8 cellular contexts compared by ENCODE assay signal in genomic region chr5:74575741-74576538, GRCh38.
DNase-seq lines count a peak whose midpoint lies in the region; ATAC-seq, FAIRE-seq and TF ChIP-seq lines count a peak whose summit lies in the region.

No MANE protein-coding gene starts in this region.

- TF ChIP-seq CTCF in esophagus squamous epithelium (IDR thresholded peaks at IDR 0.05) (no peak), GM20000 (IDR thresholded peaks at IDR 0.05; ENCODE audit: extremely low read depth, missing control alignments) (no peak)

- H3K36me3 ChIP-seq in SJCRH30 (no peaks in the 10 kb centered on the region), esophagus squamous epithelium (no peaks in the 10 kb centered on the region)

- no peaks in the 10 kb centered on the region for H3K9me3 Mint-ChIP-seq in stimulated activated memory B cell treated with anti-CD40 and anti-IgM and Interleukin-4, amounts not matched to agents 10 μg/mL and 1 μg/mL and 100 μg/mL, for 72 hours

- H3K27ac ChIP-seq in SJCRH30 (peak overlapping the region; percentile 52), esophagus squamous epithelium (peak overlapping the region; percentile 41 to 74 (median 64)), skin epidermis (peak overlapping the region in 19 of 21 experiments; percentile 1 to 92 (median 69))

- peak; percentile 21 for FAIRE-seq in GM12892 (lab: Jason Lieb, UNC)

- H3K27ac Mint-ChIP-seq in stimulated activated memory B cell treated with anti-CD40 and anti-IgM and Interleukin-4, amounts not matched to agents 10 μg/mL and 1 μg/mL and 100 μg/mL, for 72 hours, result no peak overlapping the region

- 66 to 70% methylated on average over 15 of the region's 15 CpGs for WGBS in esophagus squamous epithelium, 2 donors

- ATAC-seq in stimulated activated memory B cell treated with anti-CD40 and anti-IgM and Interleukin-4, amounts not matched to agents 10 μg/mL and 1 μg/mL and 100 μg/mL, for 72 hours, result no peak

- H3K9me3 ChIP-seq in SJCRH30 (replicated peaks), result no peaks in the 10 kb centered on the region
- no peaks in the 10 kb centered on the region for H3K9me3 ChIP-seq in esophagus squamous epithelium

- peaks cover 8% of the 10 kb centered on the region for H3K4me1 ChIP-seq in SJCRH30
- peaks cover 6 to 26% (median 17%) of the 10 kb centered on the region in 3 donors for H3K4me1 ChIP-seq in esophagus squamous epithelium

- H3K4me3 ChIP-seq in SJCRH30 (no peak overlapping the region), esophagus squamous epithelium (no peak overlapping the region), skin epidermis (no peak overlapping the region)

- intact Hi-C loops in esophagus squamous epithelium (cut with DNase I), result no loop called here

- H3K36me3 Mint-ChIP-seq in stimulated activated memory B cell treated with anti-CD40 and anti-IgM and Interleukin-4, amounts not matched to agents 10 μg/mL and 1 μg/mL and 100 μg/mL, for 72 hours, result no peaks in the 10 kb centered on the region

- no peaks in the 10 kb centered on the region for H3K27me3 Mint-ChIP-seq in stimulated activated memory B cell treated with anti-CD40 and anti-IgM and Interleukin-4, amounts not matched to agents 10 μg/mL and 1 μg/mL and 100 μg/mL, for 72 hours

- DNase-seq in GM12892 (ENCODE audit: insufficient read length) (no peak), SJCRH30 (peak; percentile 12 to 47), esophagus squamous epithelium (lab: John Stamatoyannopoulos, UW) (no peak), mesenteric fat pad (ENCODE audit: low spot score) (no peak), RPMI8226 (no peak), GM20000 (ENCODE audit: low spot score) (no peak)

- H3K4me3 Mint-ChIP-seq in stimulated activated memory B cell treated with anti-CD40 and anti-IgM and Interleukin-4, amounts not matched to agents 10 μg/mL and 1 μg/mL and 100 μg/mL, for 72 hours, result no peak overlapping the region

- H3K4me1 Mint-ChIP-seq in stimulated activated memory B cell treated with anti-CD40 and anti-IgM and Interleukin-4, amounts not matched to agents 10 μg/mL and 1 μg/mL and 100 μg/mL, for 72 hours, result peaks cover 18% of the 10 kb centered on the region

- TF ChIP-seq POLR2A in GM12892 (IDR thresholded peaks at IDR 0.05; ENCODE audit: low read depth, low read length), result no peak
- TF ChIP-seq POLR2A in esophagus squamous epithelium (IDR thresholded peaks at IDR 0.05), result no peak

- H3K27me3 ChIP-seq in SJCRH30 (no peaks in the 10 kb centered on the region), esophagus squamous epithelium (no peaks in the 10 kb centered on the region)

Comparison
In these comparisons a context has a peak if more than half of its experiments do, and no peak if none do; other contexts are left out.
1. DNase-seq: peak in SJCRH30 (2 of 2); none in GM12892 (single experiment), esophagus squamous epithelium (single experiment), mesenteric fat pad (single experiment), RPMI8226 (single experiment) and GM20000 (single experiment).
2. Peak in every context shown above with its lines, with median percentiles within 50 percentile points of each other: H3K27ac ChIP-seq.